Comparison of ENCODE assay signal across 14 cellular contexts in genomic region chr13:79901336-79901735, GRCh38.
DNase-seq lines count a peak whose midpoint lies in the region; ATAC-seq, FAIRE-seq and TF ChIP-seq lines count a peak whose summit lies in the region.
"Had no signal": no experiment of that assay in that cellular context is flagged by ENCODE, and none has a peak within 500 bp of the region (broad histone marks: within the 10 kb centered on the region; RNA-seq: fewer than 3 reads in every experiment).

No MANE protein-coding gene starts in this region.

- H3K27ac ChIP-seq in astrocyte (ENCODE audit: low read depth, low read length), result no peak overlapping the region

- H3K9me3 Mint-ChIP-seq in astrocyte (ENCODE audit: unreplicated experiment), result no peaks in the 10 kb centered on the region
- H3K9me3 Mint-ChIP-seq in activated T-cell treated with anti-CD3 and anti-CD28 coated beads, Interleukin-2, amount 50 U/mL, for 4 hours, result no peaks in the 10 kb centered on the region
- H3K9me3 Mint-ChIP-seq: activated naive CD4-positive, alpha-beta T cell treated with anti-CD3 and anti-CD28 coated beads, Interleukin-2, amount 50 U/mL, for 24 hours; effector memory CD8-positive, alpha-beta T cell had no signal

- no peak for ATAC-seq in activated T-cell treated with anti-CD3 and anti-CD28 coated beads, Interleukin-2, amount 50 U/mL, for 4 hours
- ATAC-seq in activated CD4-positive, CD25-positive, alpha-beta regulatory T cell treated with anti-CD3 and anti-CD28 coated beads, Interleukin-2, amount 50 U/mL, for 24 hours, result no peak
- ATAC-seq: effector memory CD8-positive, alpha-beta T cell had no signal

- no peak for TF ChIP-seq CTCF in astrocyte (IDR thresholded peaks at IDR 0.05; ENCODE audit: insufficient read depth, low read depth, low read length)

- H3K27ac Mint-ChIP-seq in astrocyte (ENCODE audit: unreplicated experiment), result no peak overlapping the region
- H3K27ac Mint-ChIP-seq: activated naive CD4-positive, alpha-beta T cell treated with anti-CD3 and anti-CD28 coated beads, Interleukin-2, amount 50 U/mL, for 24 hours; effector memory CD8-positive, alpha-beta T cell had no signal

- H3K27me3 ChIP-seq in astrocyte (ENCODE audit: insufficient read depth, low read length), result no peaks in the 10 kb centered on the region

- no peaks in the 10 kb centered on the region for H3K36me3 ChIP-seq in astrocyte (ENCODE audit: insufficient read depth, low read length)

- no peaks in the 10 kb centered on the region for H3K9me3 ChIP-seq in astrocyte (ENCODE audit: insufficient read depth, low read depth, low read length)

- FAIRE-seq in astrocyte (lab: Jason Lieb, UNC), result no peak
- FAIRE-seq: GM12892 had no signal

- no peaks in the 10 kb centered on the region for H4K20me1 ChIP-seq in astrocyte (ENCODE audit: insufficient read depth, low read length)

- H2AFZ ChIP-seq in astrocyte (ENCODE audit: low read depth, low read length), result no peak overlapping the region

- no peaks in the 10 kb centered on the region for H3K36me3 Mint-ChIP-seq in astrocyte (ENCODE audit: low read depth, unreplicated experiment)
- H3K36me3 Mint-ChIP-seq in activated T-cell treated with anti-CD3 and anti-CD28 coated beads, Interleukin-2, amount 50 U/mL, for 4 hours (ENCODE audit: insufficient read depth), result no peaks in the 10 kb centered on the region
- H3K36me3 Mint-ChIP-seq: activated naive CD4-positive, alpha-beta T cell treated with anti-CD3 and anti-CD28 coated beads, Interleukin-2, amount 50 U/mL, for 24 hours had no signal

- H3K79me2 ChIP-seq in astrocyte (ENCODE audit: insufficient read depth, low read length), result no peaks in the 10 kb centered on the region

- peak; percentile 52 for DNase-seq in EH (ENCODE audit: low read depth)
- DNase-seq in NCI-H524 (lab: John Stamatoyannopoulos, UW), result peak; percentile 75 to 85
- peak; percentile 7 for DNase-seq in astrocyte (ENCODE audit: low read depth)
- peak; percentile 63 for DNase-seq in medulla oblongata (ENCODE audit: extremely low spot score)
- no peak for DNase-seq in activated T-cell treated with anti-CD3 and anti-CD28 coated beads, Interleukin-2, amount 50 U/mL, for 4 hours
- no peak for DNase-seq in NCI-H1105 treated with DMSO at 0.1 percent for 48 hours (lab: John Stamatoyannopoulos, UW)
- DNase-seq in DMS114 treated with DMSO at 0.1 percent for 48 hours (lab: John Stamatoyannopoulos, UW; ENCODE audit: unreplicated experiment), result no peak
- DNase-seq: effector memory CD8-positive, alpha-beta T cell; islet precursor cell; NCI-H2107; SHP77 had no signal

- no peak overlapping the region for H3K4me2 ChIP-seq in astrocyte (ENCODE audit: low read length)

- H3K9ac ChIP-seq in astrocyte (ENCODE audit: low read length), result no peak overlapping the region

- H3K27me3 Mint-ChIP-seq in astrocyte (ENCODE audit: low read depth, unreplicated experiment), result no peaks in the 10 kb centered on the region
- no peaks in the 10 kb centered on the region for H3K27me3 Mint-ChIP-seq in activated T-cell treated with anti-CD3 and anti-CD28 coated beads, Interleukin-2, amount 50 U/mL, for 4 hours (ENCODE audit: low read depth)
- H3K27me3 Mint-ChIP-seq: activated naive CD4-positive, alpha-beta T cell treated with anti-CD3 and anti-CD28 coated beads, Interleukin-2, amount 50 U/mL, for 24 hours; effector memory CD8-positive, alpha-beta T cell had no signal

- no peak overlapping the region for H3K4me3 ChIP-seq in astrocyte (ENCODE audit: insufficient read depth, low read depth, low read length)

- H3K4me1 Mint-ChIP-seq in astrocyte (ENCODE audit: low read depth, unreplicated experiment), result peaks cover 9% of the 10 kb centered on the region
- no peaks in the 10 kb centered on the region for H3K4me1 Mint-ChIP-seq in activated T-cell treated with anti-CD3 and anti-CD28 coated beads, Interleukin-2, amount 50 U/mL, for 4 hours (ENCODE audit: low read depth)
- H3K4me1 Mint-ChIP-seq: activated naive CD4-positive, alpha-beta T cell treated with anti-CD3 and anti-CD28 coated beads, Interleukin-2, amount 50 U/mL, for 24 hours had no signal

- no peaks in the 10 kb centered on the region for H3K4me1 ChIP-seq in astrocyte (ENCODE audit: insufficient read depth, low read length)

- no peak overlapping the region for H3K4me3 Mint-ChIP-seq in astrocyte (ENCODE audit: unreplicated experiment)
- H3K4me3 Mint-ChIP-seq in activated T-cell treated with anti-CD3 and anti-CD28 coated beads, Interleukin-2, amount 50 U/mL, for 4 hours, result no peak overlapping the region
- H3K4me3 Mint-ChIP-seq: activated naive CD4-positive, alpha-beta T cell treated with anti-CD3 and anti-CD28 coated beads, Interleukin-2, amount 50 U/mL, for 24 hours; effector memory CD8-positive, alpha-beta T cell had no signal

Comparison
In these comparisons a context has a peak if more than half of its experiments do, and no peak if none do; other contexts are left out.
1. DNase-seq: peak in EH (single experiment), NCI-H524 (2 of 2), astrocyte (single experiment) and medulla oblongata (single experiment); none in activated T-cell treated with anti-CD3 and anti-CD28 coated beads, Interleukin-2, amount 50 U/mL, for 4 hours (single experiment), NCI-H1105 treated with DMSO at 0.1 percent for 48 hours (single experiment) and DMS114 treated with DMSO at 0.1 percent for 48 hours (single experiment).